ENCODE assay signal across 16 cellular contexts in genomic region chr22:27842994-27843431, GRCh38. TPM values are rescaled to one million over a fixed set of nuclear protein-coding genes. Genes with fewer than 3 reads are reported as not detected.
DNase-seq lines count a peak whose midpoint lies in the region; ATAC-seq and TF ChIP-seq lines count a peak whose summit lies in the region.
"Had no signal": no experiment of that assay in that cellular context is flagged by ENCODE, and none has a peak within 500 bp of the region (broad histone marks: within the 10 kb centered on the region; RNA-seq: fewer than 3 reads in every experiment).

No MANE protein-coding gene starts in this region.

- peak overlapping the region; percentile 79 for H3K27ac ChIP-seq in cardiac muscle cell
- peak overlapping the region in 1 of 2 donors; percentile 22 for H3K27ac ChIP-seq in right atrium auricular region
- H3K27ac ChIP-seq in RWPE1: 0 out of 2 replicates have a peak overlapping the region, but pooled peaks have one; percentile 16
- peak overlapping the region in 2 of 4 donors; percentile 8 to 9 for H3K27ac ChIP-seq in gastroesophageal sphincter
- peak overlapping the region; percentile 6 for H3K27ac ChIP-seq in vagina

- TF ChIP-seq POLR2A in gastroesophageal sphincter (IDR thresholded peaks at IDR 0.05) (no peak), vagina (IDR thresholded peaks at IDR 0.05) (no peak)

- peaks cover 2% of the 10 kb centered on the region for H3K9me3 Mint-ChIP-seq in stimulated activated memory B cell treated with anti-CD40 and anti-IgM and Interleukin-4, amounts not matched to agents 10 μg/mL and 1 μg/mL and 100 μg/mL, for 72 hours

- 80 to 86% methylated on average over 9 of the region's 9 CpGs for WGBS in gastroesophageal sphincter (ENCODE audit: low coverage in 1 of 2), 2 donors

- H3K9me3 ChIP-seq in cardiac muscle cell (ENCODE audit: low read depth) (no peaks in the 10 kb centered on the region), right atrium auricular region (no peaks in the 10 kb centered on the region), gastroesophageal sphincter (no peaks in the 10 kb centered on the region), vagina (no peaks in the 10 kb centered on the region)
- H3K9me3 ChIP-seq: ascending aorta, testis had no signal

- H3K36me3 Mint-ChIP-seq in stimulated activated memory B cell treated with anti-CD40 and anti-IgM and Interleukin-4, amounts not matched to agents 10 μg/mL and 1 μg/mL and 100 μg/mL, for 72 hours: peaks cover 74% of the 10 kb centered on the region

- no peak for TF ChIP-seq EP300 in gastroesophageal sphincter (IDR thresholded peaks at IDR 0.05)

- H3K4me3 Mint-ChIP-seq in stimulated activated memory B cell treated with anti-CD40 and anti-IgM and Interleukin-4, amounts not matched to agents 10 μg/mL and 1 μg/mL and 100 μg/mL, for 72 hours: no peak overlapping the region
- H3K4me3 Mint-ChIP-seq: B cell had no signal

- peak; percentile 27 for ATAC-seq in gastroesophageal sphincter
- no peak for ATAC-seq in stimulated activated memory B cell treated with anti-CD40 and anti-IgM and Interleukin-4, amounts not matched to agents 10 μg/mL and 1 μg/mL and 100 μg/mL, for 72 hours

- H3K27me3 Mint-ChIP-seq in stimulated activated memory B cell treated with anti-CD40 and anti-IgM and Interleukin-4, amounts not matched to agents 10 μg/mL and 1 μg/mL and 100 μg/mL, for 72 hours: no peaks in the 10 kb centered on the region
- H3K27me3 Mint-ChIP-seq: B cell had no signal

- intact Hi-C loops in vagina (cut with DNase I): loop anchor here (10.0 kb wide), 1 partner anchor 1488 kb away; no protein-coding TSS in a partner anchor

- POLR2A ChIA-PET in RWPE1 (lab: Yijun Ruan, JAX; ENCODE audit: low non-redundant PET): no interaction called here

- H3K36me3 ChIP-seq in cardiac muscle cell (no peaks in the 10 kb centered on the region), right atrium auricular region (peaks cover 13% of the 10 kb centered on the region), gastroesophageal sphincter (peaks cover 0 to 46% of the 10 kb centered on the region in 2 donors), vagina (peaks cover 0 to 4% of the 10 kb centered on the region in 2 donors)

- no peak for DNase-seq in cardiac muscle cell (ENCODE audit: low read depth in 1 of 2, low spot score in 1 of 2)
- DNase-seq in right atrium auricular region (ENCODE audit: low spot score): no peak
- no peak for DNase-seq in RWPE1 (ENCODE audit: low spot score)
- peak in 1 of 2 donors; percentile 64 for DNase-seq in vagina (ENCODE audit: extremely low spot score in 2 of 2)
- no peak for DNase-seq in NAMALWA (ENCODE audit: low spot score)
- DNase-seq in GOT3 (lab: John Stamatoyannopoulos, UW): no peak
- DNase-seq: activated CD4-positive, alpha-beta T cell treated with anti-CD3 and anti-CD28 coated beads for 4 hours; DMS79; foreskin melanocyte; IMR-90; NCI-H1092 treated with DMSO at 0.1 percent for 48 hours had no signal

- H3K27me3 ChIP-seq in cardiac muscle cell (no peaks in the 10 kb centered on the region), right atrium auricular region (no peaks in the 10 kb centered on the region), gastroesophageal sphincter (no peaks in the 10 kb centered on the region), vagina (no peaks in the 10 kb centered on the region)
- H3K27me3 ChIP-seq: ascending aorta, testis had no signal

- H3K4me3 ChIP-seq in cardiac muscle cell (no peak overlapping the region), right atrium auricular region (no peak overlapping the region), gastroesophageal sphincter (no peak overlapping the region), vagina (no peak overlapping the region)
- H3K4me3 ChIP-seq: ascending aorta, testis had no signal

- CTCF ChIA-PET in RWPE1 (lab: Yijun Ruan, JAX): interaction anchor here (0.6 kb wide), 1 partner anchor 1197 kb away, joined by 6 read pairs; no protein-coding TSS in a partner anchor

- H3K27ac Mint-ChIP-seq in stimulated activated memory B cell treated with anti-CD40 and anti-IgM and Interleukin-4, amounts not matched to agents 10 μg/mL and 1 μg/mL and 100 μg/mL, for 72 hours: no peak overlapping the region
- H3K27ac Mint-ChIP-seq: B cell had no signal

- peaks cover 52% of the 10 kb centered on the region for H3K4me1 ChIP-seq in cardiac muscle cell (ENCODE audit: low read depth)
- H3K4me1 ChIP-seq in right atrium auricular region: peaks cover 0 to 20% of the 10 kb centered on the region in 2 donors
- H3K4me1 ChIP-seq in gastroesophageal sphincter: peaks cover 0 to 21% (median 3%) of the 10 kb centered on the region in 3 donors
- H3K4me1 ChIP-seq in vagina: peaks cover 12% of the 10 kb centered on the region

- H3K4me1 Mint-ChIP-seq in stimulated activated memory B cell treated with anti-CD40 and anti-IgM and Interleukin-4, amounts not matched to agents 10 μg/mL and 1 μg/mL and 100 μg/mL, for 72 hours: no peaks in the 10 kb centered on the region
- H3K4me1 Mint-ChIP-seq: B cell had no signal

- no peak for TF ChIP-seq CTCF in cardiac muscle cell (IDR thresholded peaks at IDR 0.05; ENCODE audit: low read depth, low read length)
- no peak for TF ChIP-seq CTCF in right atrium auricular region (IDR thresholded peaks at IDR 0.05)
- no peak for TF ChIP-seq CTCF in RWPE1 (conservative IDR thresholded peaks at IDR 0.05; ENCODE audit: low read depth)
- TF ChIP-seq CTCF in gastroesophageal sphincter (IDR thresholded peaks at IDR 0.05): no peak
- TF ChIP-seq CTCF in vagina (IDR thresholded peaks at IDR 0.05): no peak

RNA-seq across cellular contexts. Expression of gene MN1, which starts 41.5 kb away (rescaled TPM):
- total RNA-seq in cardiac muscle cell (27.8 and 45.8 TPM in 2 replicates), right atrium auricular region (10 to 100 TPM; 13.0 to 14.3 TPM), gastroesophageal sphincter (10 to 100 TPM; 13.4 to 52.8 (median 28.5) TPM), vagina (6.1 TPM)
- polyA plus RNA-seq in cardiac muscle cell: 7.8 and 15.7 TPM in 2 replicates
